1 cellular context compared by ENCODE assay signal in the genomic region with DNA sequence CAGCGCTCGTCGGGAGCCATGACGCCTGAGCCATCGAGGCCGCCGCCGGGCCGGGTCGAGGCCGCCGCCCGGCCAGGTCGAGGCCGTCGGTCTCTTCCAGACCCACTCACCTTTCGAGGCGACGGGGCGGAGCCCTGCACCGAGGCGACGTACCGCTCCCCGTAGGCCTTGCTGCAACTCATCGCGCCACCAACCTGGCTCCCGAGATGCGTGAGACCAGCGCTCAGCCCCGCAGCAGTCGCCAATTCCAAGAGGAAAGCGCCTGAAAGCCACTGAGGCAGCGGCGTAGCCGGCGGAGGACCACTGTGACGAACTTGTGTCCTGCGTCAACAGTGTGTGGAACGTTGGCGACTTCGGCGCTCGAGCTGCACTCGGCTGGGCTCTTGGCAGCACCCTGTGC. TPM values are rescaled to one million over a fixed set of nuclear protein-coding genes. Genes with fewer than 3 reads are reported as not detected.
"Had no signal": no experiment of that assay in that cellular context is flagged by ENCODE, and none has a peak within 500 bp of the region (broad histone marks: within the 10 kb centered on the region; RNA-seq: fewer than 3 reads in every experiment).

Gene RGPD3, minus strand, starts transcription at position 307 of the 400 bp plus-strand sequence. Its CDS starts 125 bp downstream, at position 182.

RNA-seq across cellular contexts. Expression of gene RGPD3, which starts in this region (rescaled TPM):
- total RNA-seq: left ventricle myocardium inferior had no signal
